In the genomic region with DNA sequence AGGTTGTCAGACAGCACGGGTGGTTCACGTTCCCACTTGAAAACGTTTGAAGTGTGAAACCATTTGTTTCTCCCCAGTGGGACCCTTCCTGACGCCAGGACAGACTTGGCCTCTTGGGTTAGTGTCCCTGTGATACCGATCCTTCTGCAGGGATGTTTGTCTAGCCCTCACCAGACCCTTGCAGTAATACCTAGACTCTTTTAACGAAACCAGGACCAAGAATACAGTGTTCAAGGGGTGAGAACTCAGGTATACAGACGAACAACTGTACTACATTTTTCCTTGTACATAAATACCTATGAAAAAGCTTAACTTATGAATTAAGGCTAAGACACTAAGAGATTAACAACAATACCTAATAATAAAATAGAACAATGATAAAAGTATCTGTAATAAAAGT, we compare ENCODE assay signal across 1 cellular context.
TF ChIP-seq lines count a peak whose summit lies in the region.

No MANE protein-coding gene starts in this region.

TF ChIP-seq in H1, 55 proteins besides CTCF, POLR2A, EP300 and RAD21 (continued from another document):
- TF ChIP-seq, protein P1, sequence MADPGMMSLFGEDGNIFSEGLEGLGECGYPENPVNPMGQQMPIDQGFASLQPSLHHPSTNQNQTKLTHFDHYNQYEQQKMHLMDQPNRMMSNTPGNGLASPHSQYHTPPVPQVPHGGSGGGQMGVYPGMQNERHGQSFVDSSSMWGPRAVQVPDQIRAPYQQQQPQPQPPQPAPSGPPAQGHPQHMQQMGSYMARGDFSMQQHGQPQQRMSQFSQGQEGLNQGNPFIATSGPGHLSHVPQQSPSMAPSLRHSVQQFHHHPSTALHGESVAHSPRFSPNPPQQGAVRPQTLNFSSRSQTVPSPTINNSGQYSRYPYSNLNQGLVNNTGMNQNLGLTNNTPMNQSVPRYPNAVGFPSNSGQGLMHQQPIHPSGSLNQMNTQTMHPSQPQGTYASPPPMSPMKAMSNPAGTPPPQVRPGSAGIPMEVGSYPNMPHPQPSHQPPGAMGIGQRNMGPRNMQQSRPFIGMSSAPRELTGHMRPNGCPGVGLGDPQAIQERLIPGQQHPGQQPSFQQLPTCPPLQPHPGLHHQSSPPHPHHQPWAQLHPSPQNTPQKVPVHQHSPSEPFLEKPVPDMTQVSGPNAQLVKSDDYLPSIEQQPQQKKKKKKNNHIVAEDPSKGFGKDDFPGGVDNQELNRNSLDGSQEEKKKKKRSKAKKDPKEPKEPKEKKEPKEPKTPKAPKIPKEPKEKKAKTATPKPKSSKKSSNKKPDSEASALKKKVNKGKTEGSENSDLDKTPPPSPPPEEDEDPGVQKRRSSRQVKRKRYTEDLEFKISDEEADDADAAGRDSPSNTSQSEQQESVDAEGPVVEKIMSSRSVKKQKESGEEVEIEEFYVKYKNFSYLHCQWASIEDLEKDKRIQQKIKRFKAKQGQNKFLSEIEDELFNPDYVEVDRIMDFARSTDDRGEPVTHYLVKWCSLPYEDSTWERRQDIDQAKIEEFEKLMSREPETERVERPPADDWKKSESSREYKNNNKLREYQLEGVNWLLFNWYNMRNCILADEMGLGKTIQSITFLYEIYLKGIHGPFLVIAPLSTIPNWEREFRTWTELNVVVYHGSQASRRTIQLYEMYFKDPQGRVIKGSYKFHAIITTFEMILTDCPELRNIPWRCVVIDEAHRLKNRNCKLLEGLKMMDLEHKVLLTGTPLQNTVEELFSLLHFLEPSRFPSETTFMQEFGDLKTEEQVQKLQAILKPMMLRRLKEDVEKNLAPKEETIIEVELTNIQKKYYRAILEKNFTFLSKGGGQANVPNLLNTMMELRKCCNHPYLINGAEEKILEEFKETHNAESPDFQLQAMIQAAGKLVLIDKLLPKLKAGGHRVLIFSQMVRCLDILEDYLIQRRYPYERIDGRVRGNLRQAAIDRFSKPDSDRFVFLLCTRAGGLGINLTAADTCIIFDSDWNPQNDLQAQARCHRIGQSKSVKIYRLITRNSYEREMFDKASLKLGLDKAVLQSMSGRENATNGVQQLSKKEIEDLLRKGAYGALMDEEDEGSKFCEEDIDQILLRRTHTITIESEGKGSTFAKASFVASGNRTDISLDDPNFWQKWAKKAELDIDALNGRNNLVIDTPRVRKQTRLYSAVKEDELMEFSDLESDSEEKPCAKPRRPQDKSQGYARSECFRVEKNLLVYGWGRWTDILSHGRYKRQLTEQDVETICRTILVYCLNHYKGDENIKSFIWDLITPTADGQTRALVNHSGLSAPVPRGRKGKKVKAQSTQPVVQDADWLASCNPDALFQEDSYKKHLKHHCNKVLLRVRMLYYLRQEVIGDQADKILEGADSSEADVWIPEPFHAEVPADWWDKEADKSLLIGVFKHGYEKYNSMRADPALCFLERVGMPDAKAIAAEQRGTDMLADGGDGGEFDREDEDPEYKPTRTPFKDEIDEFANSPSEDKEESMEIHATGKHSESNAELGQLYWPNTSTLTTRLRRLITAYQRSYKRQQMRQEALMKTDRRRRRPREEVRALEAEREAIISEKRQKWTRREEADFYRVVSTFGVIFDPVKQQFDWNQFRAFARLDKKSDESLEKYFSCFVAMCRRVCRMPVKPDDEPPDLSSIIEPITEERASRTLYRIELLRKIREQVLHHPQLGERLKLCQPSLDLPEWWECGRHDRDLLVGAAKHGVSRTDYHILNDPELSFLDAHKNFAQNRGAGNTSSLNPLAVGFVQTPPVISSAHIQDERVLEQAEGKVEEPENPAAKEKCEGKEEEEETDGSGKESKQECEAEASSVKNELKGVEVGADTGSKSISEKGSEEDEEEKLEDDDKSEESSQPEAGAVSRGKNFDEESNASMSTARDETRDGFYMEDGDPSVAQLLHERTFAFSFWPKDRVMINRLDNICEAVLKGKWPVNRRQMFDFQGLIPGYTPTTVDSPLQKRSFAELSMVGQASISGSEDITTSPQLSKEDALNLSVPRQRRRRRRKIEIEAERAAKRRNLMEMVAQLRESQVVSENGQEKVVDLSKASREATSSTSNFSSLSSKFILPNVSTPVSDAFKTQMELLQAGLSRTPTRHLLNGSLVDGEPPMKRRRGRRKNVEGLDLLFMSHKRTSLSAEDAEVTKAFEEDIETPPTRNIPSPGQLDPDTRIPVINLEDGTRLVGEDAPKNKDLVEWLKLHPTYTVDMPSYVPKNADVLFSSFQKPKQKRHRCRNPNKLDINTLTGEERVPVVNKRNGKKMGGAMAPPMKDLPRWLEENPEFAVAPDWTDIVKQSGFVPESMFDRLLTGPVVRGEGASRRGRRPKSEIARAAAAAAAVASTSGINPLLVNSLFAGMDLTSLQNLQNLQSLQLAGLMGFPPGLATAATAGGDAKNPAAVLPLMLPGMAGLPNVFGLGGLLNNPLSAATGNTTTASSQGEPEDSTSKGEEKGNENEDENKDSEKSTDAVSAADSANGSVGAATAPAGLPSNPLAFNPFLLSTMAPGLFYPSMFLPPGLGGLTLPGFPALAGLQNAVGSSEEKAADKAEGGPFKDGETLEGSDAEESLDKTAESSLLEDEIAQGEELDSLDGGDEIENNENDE (IDR thresholded peaks at IDR 0.05; ENCODE audit: insufficient replicate concordance, low read length) = no peak
- TF ChIP-seq SP4 (IDR thresholded peaks at IDR 0.05; ENCODE audit: low read length) = no peak
- TF ChIP-seq JUN (IDR thresholded peaks at IDR 0.05; ENCODE audit: low read depth, low read length) = no peak
- TF ChIP-seq ATF3 (IDR thresholded peaks at IDR 0.05; ENCODE audit: insufficient read depth, low read depth, low read length) = no peak
- TF ChIP-seq, protein P2, sequence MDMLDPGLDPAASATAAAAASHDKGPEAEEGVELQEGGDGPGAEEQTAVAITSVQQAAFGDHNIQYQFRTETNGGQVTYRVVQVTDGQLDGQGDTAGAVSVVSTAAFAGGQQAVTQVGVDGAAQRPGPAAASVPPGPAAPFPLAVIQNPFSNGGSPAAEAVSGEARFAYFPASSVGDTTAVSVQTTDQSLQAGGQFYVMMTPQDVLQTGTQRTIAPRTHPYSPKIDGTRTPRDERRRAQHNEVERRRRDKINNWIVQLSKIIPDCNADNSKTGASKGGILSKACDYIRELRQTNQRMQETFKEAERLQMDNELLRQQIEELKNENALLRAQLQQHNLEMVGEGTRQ (IDR thresholded peaks at IDR 0.05; ENCODE audit: low read length) = no peak
- TF ChIP-seq RXRA (IDR thresholded peaks at IDR 0.05; ENCODE audit: insufficient read depth, low read depth, low read length) = no peak
- TF ChIP-seq SRF (IDR thresholded peaks at IDR 0.05; ENCODE audit: low read depth, low read length) = no peak
- TF ChIP-seq JUND (IDR thresholded peaks at IDR 0.05; ENCODE audit: low read length) = no peak
- no peak for TF ChIP-seq E2F6 (IDR thresholded peaks at IDR 0.05)
- TF ChIP-seq POLR2AphosphoS5 (IDR thresholded peaks at IDR 0.05; ENCODE audit: low read depth, low read length) = no peak
- TF ChIP-seq YY1 (IDR thresholded peaks at IDR 0.05; ENCODE audit: low read depth, low read length) = no peak
- TF ChIP-seq GABPA (IDR thresholded peaks at IDR 0.05; ENCODE audit: borderline replicate concordance, insufficient read depth, low read length) = no peak
